Comparison of ENCODE assay signal across 8 cellular contexts in genomic region chr10:25725917-25726716, GRCh38.
DNase-seq lines count a peak whose midpoint lies in the region; ATAC-seq and TF ChIP-seq lines count a peak whose summit lies in the region.

No MANE protein-coding gene starts in this region.

- H3K4me1 Mint-ChIP-seq in activated CD4-positive, alpha-beta T cell treated with anti-CD3 and anti-CD28 coated beads, Interleukin-2, amount 10 ng/mL, durations not matched to agents 24 days and 14 days, result no peaks in the 10 kb centered on the region
- H3K4me1 Mint-ChIP-seq in mesothelial cell of epicardium, result no peaks in the 10 kb centered on the region
- no peaks in the 10 kb centered on the region for H3K4me1 Mint-ChIP-seq in stimulated activated memory B cell treated with anti-CD40 and anti-IgM and Interleukin-4, amounts not matched to agents 10 μg/mL and 1 μg/mL and 100 μg/mL, for 72 hours

- H3K4me2 ChIP-seq in OCI-LY1 (ENCODE audit: low read length), result no peak overlapping the region

- no peaks in the 10 kb centered on the region for H3K9me3 Mint-ChIP-seq in activated CD4-positive, alpha-beta T cell treated with anti-CD3 and anti-CD28 coated beads, Interleukin-2, amount 10 ng/mL, durations not matched to agents 24 days and 14 days
- no peaks in the 10 kb centered on the region for H3K9me3 Mint-ChIP-seq in mesothelial cell of epicardium
- no peaks in the 10 kb centered on the region for H3K9me3 Mint-ChIP-seq in stimulated activated memory B cell treated with anti-CD40 and anti-IgM and Interleukin-4, amounts not matched to agents 10 μg/mL and 1 μg/mL and 100 μg/mL, for 72 hours

- DNase-seq in activated CD4-positive, alpha-beta T cell treated with anti-CD3 and anti-CD28 coated beads, Interleukin-2, amount 10 ng/mL, durations not matched to agents 24 days and 14 days, result peak; percentile 74
- DNase-seq in activated CD4-positive, alpha-beta T cell treated with anti-CD3 and anti-CD28 coated beads, Interleukin-2, amount 50 U/mL, for 1 hour, result no peak
- DNase-seq in KBM-7 (peak; percentile 63), coronary artery (ENCODE audit: low spot score) (no peak), mesothelial cell of epicardium (ENCODE audit: low spot score in 2 of 2, unreplicated experiment in 2 of 2) (no peak)

- no peak overlapping the region for H3K4me3 ChIP-seq in OCI-LY1 (ENCODE audit: low read depth, low read length, poor library complexity, severe bottlenecking)
- no peak overlapping the region for H3K4me3 ChIP-seq in coronary artery

- H3K4me3 Mint-ChIP-seq in activated CD4-positive, alpha-beta T cell treated with anti-CD3 and anti-CD28 coated beads, Interleukin-2, amount 10 ng/mL, durations not matched to agents 24 days and 14 days, result no peak overlapping the region
- H3K4me3 Mint-ChIP-seq in mesothelial cell of epicardium, result no peak overlapping the region
- H3K4me3 Mint-ChIP-seq in stimulated activated memory B cell treated with anti-CD40 and anti-IgM and Interleukin-4, amounts not matched to agents 10 μg/mL and 1 μg/mL and 100 μg/mL, for 72 hours, result no peak overlapping the region

- no peaks in the 10 kb centered on the region for H3K9me3 ChIP-seq in OCI-LY1 (ENCODE audit: low read length)

- intact Hi-C loops in activated CD4-positive, alpha-beta T cell treated with anti-CD3 and anti-CD28 coated beads, Interleukin-2, amount 10 ng/mL, durations not matched to agents 24 days and 14 days (cut with micrococcal nuclease), result no loop called here

- H3K4me1 ChIP-seq in OCI-LY1 (ENCODE audit: insufficient read depth, low read length, severe bottlenecking), result no peaks in the 10 kb centered on the region

- H3K27ac Mint-ChIP-seq in activated CD4-positive, alpha-beta T cell treated with anti-CD3 and anti-CD28 coated beads, Interleukin-2, amount 10 ng/mL, durations not matched to agents 24 days and 14 days, result no peak overlapping the region
- H3K27ac Mint-ChIP-seq in mesothelial cell of epicardium, result no peak overlapping the region
- H3K27ac Mint-ChIP-seq in stimulated activated memory B cell treated with anti-CD40 and anti-IgM and Interleukin-4, amounts not matched to agents 10 μg/mL and 1 μg/mL and 100 μg/mL, for 72 hours, result no peak overlapping the region

- no peak overlapping the region for H2AFZ ChIP-seq in OCI-LY1 (ENCODE audit: low read length)

- no peaks in the 10 kb centered on the region for H3F3A ChIP-seq in OCI-LY1 (ENCODE audit: insufficient read depth, low read length)

- H3K27ac ChIP-seq in OCI-LY1 (ENCODE audit: low read depth, low read length, poor library complexity, severe bottlenecking) (no peak overlapping the region), coronary artery (no peak overlapping the region)

- H3K36me3 Mint-ChIP-seq in activated CD4-positive, alpha-beta T cell treated with anti-CD3 and anti-CD28 coated beads, Interleukin-2, amount 10 ng/mL, durations not matched to agents 24 days and 14 days (ENCODE audit: low read depth), result no peaks in the 10 kb centered on the region
- no peaks in the 10 kb centered on the region for H3K36me3 Mint-ChIP-seq in mesothelial cell of epicardium
- H3K36me3 Mint-ChIP-seq in stimulated activated memory B cell treated with anti-CD40 and anti-IgM and Interleukin-4, amounts not matched to agents 10 μg/mL and 1 μg/mL and 100 μg/mL, for 72 hours, result no peaks in the 10 kb centered on the region

- ATAC-seq in GM21515 (IDR thresholded peaks at IDR 0.05; ENCODE audit: unreplicated experiment), result peak; percentile 77
- no peak for ATAC-seq in stimulated activated memory B cell treated with anti-CD40 and anti-IgM and Interleukin-4, amounts not matched to agents 10 μg/mL and 1 μg/mL and 100 μg/mL, for 72 hours

- in situ Hi-C loops in KBM-7 (cut with MboI; ENCODE audit: low pct_unique_long_range_greater_than_20kb, low sequenced_read_pairs), result no loop called here

- no peaks in the 10 kb centered on the region for H3K36me3 ChIP-seq in OCI-LY1 (ENCODE audit: insufficient read depth, low read length)

- TF ChIP-seq CTCF in OCI-LY1 (IDR thresholded peaks at IDR 0.05; ENCODE audit: low read length) (peak; percentile 78), coronary artery (IDR thresholded peaks at IDR 0.05) (peak; percentile 53), mesothelial cell of epicardium (IDR thresholded peaks at IDR 0.05; ENCODE audit: unreplicated experiment) (peak; percentile 78)

- no peaks in the 10 kb centered on the region for H4K20me1 ChIP-seq in OCI-LY1 (ENCODE audit: insufficient read depth, low read length)

- H3K79me2 ChIP-seq in OCI-LY1 (ENCODE audit: insufficient read depth, low read length), result no peaks in the 10 kb centered on the region

- no peaks in the 10 kb centered on the region for H3K9me2 ChIP-seq in OCI-LY1 (ENCODE audit: low read depth, low read length)

- no peak overlapping the region for H3K9ac ChIP-seq in OCI-LY1 (ENCODE audit: low read length)

- no peaks in the 10 kb centered on the region for H3K27me3 ChIP-seq in OCI-LY1 (ENCODE audit: insufficient read depth, low read length)

- no peaks in the 10 kb centered on the region for H3K27me3 Mint-ChIP-seq in activated CD4-positive, alpha-beta T cell treated with anti-CD3 and anti-CD28 coated beads, Interleukin-2, amount 10 ng/mL, durations not matched to agents 24 days and 14 days
- H3K27me3 Mint-ChIP-seq in mesothelial cell of epicardium (ENCODE audit: low read depth), result peaks cover 1% of the 10 kb centered on the region
- H3K27me3 Mint-ChIP-seq in stimulated activated memory B cell treated with anti-CD40 and anti-IgM and Interleukin-4, amounts not matched to agents 10 μg/mL and 1 μg/mL and 100 μg/mL, for 72 hours, result no peaks in the 10 kb centered on the region

Comparison
In these comparisons a context has a peak if more than half of its experiments do, and no peak if none do; other contexts are left out.
1. DNase-seq: peak in activated CD4-positive, alpha-beta T cell treated with anti-CD3 and anti-CD28 coated beads, Interleukin-2, amount 10 ng/mL, durations not matched to agents 24 days and 14 days (single experiment) and KBM-7 (single experiment); none in activated CD4-positive, alpha-beta T cell treated with anti-CD3 and anti-CD28 coated beads, Interleukin-2, amount 50 U/mL, for 1 hour (single experiment), coronary artery (single experiment) and mesothelial cell of epicardium (0 of 2).
2. Peak in every context shown above with its lines, with median percentiles within 50 percentile points of each other: CTCF ChIP-seq.